In genomic region chr10:59109826-59110225, GRCh38 we compare ENCODE assay signal across 22 cellular contexts.
"Had no signal": no experiment of that assay in that cellular context is flagged by ENCODE, and none has a peak within 500 bp of the region (broad histone marks: within the 10 kb centered on the region; RNA-seq: fewer than 3 reads in every experiment).

No MANE protein-coding gene starts in this region.

- H3K9me3 ChIP-seq: adrenal gland, esophagus squamous epithelium, lower lobe of right lung, neutrophil, vagina had no signal

- H3K27ac ChIP-seq: cardiac muscle cell, esophagus squamous epithelium, lower lobe of right lung, neutrophil, parathyroid adenoma, vagina had no signal

- H3K79me2 ChIP-seq: parathyroid adenoma had no signal

- H3K4me3 ChIP-seq: adrenal gland, cardiac muscle cell, esophagus squamous epithelium, lower lobe of right lung, vagina had no signal

- H3K4me1 ChIP-seq: esophagus squamous epithelium, lower lobe of right lung, parathyroid adenoma had no signal

- H3K27me3 ChIP-seq: adrenal gland, cardiac muscle cell, esophagus squamous epithelium, neutrophil, vagina had no signal

- H3K9ac ChIP-seq: parathyroid adenoma had no signal

- H2AFZ ChIP-seq: parathyroid adenoma had no signal

- DNase-seq: activated CD4-positive, alpha-beta T cell treated with anti-CD3 and anti-CD28 coated beads, Interleukin-2, amount 10 ng/mL, durations not matched to agents 7 days and 5 days; activated CD8-positive, alpha-beta memory T cell treated with anti-CD3 and anti-CD28 coated beads, Interleukin-2, amount 50 U/mL, for 4 hours; activated effector memory CD4-positive, alpha-beta T cell treated with Interleukin-2 at 50 U/mL for 16 hours; activated T-cell treated with anti-CD3 and anti-CD28 coated beads, Interleukin-2, amount 50 U/mL, for 48 hours; adrenal gland; dermis blood vessel endothelial cell; effector memory CD4-positive, alpha-beta T cell; esophagus squamous epithelium; islet precursor cell; lower lobe of right lung; natural killer cell; stimulated activated CD4-positive, alpha-beta T cell treated with anti-CD3 and anti-CD28 coated beads, Interleukin-2, amount 100 ng/mL, for 24 hours; stimulated activated naive CD8-positive, alpha-beta T cell treated with anti-CD3 and anti-CD28 coated beads, Interleukin-15, Interleukin-2, amounts not matched to agents 100 U/mL and 50 U/mL, for 24 hours; T-cell; T-helper 9 cell; trophoblast cell had no signal

- ATAC-seq: activated naive CD4-positive, alpha-beta T cell treated with anti-CD3 and anti-CD28 coated beads, Interleukin-2, amount 50 U/mL, for 72 hours; lower lobe of right lung; natural killer cell; stimulated activated naive CD8-positive, alpha-beta T cell treated with anti-CD3 and anti-CD28 coated beads, Interleukin-15, Interleukin-2, amounts not matched to agents 100 U/mL and 50 U/mL, for 24 hours; T-cell had no signal

- FAIRE-seq: astrocyte had no signal

- H3K36me3 ChIP-seq: adrenal gland, cardiac muscle cell, esophagus squamous epithelium, lower lobe of right lung, neutrophil, vagina had no signal
